8 cellular contexts compared by ENCODE assay signal in the genomic region with DNA sequence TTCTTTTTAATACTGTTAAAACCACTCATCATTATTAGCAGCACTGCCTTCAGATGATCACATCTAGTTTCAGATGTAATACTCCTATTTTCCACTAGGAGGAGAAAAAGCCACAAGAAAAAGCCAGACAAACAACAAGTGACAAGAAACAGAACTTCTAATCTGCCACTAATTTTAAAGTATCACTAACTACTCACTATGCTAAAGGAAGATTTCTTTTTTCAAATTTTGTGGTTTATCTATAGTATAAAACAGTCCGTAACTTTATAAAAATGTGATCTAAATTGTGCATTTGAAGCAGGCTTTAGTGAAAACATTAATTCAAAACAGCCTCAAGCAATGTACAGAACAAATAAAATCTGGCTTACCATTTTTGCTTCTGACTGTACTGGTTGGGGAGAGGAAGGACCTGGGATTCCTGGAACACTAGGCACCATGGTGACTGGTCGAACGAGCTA. TPM values are rescaled to one million over a fixed set of nuclear protein-coding genes. Genes with fewer than 3 reads are reported as not detected.
A peak's percentile ranks its signal among the peaks of the same experiment; 100 is the strongest.
DNase-seq lines count a peak whose midpoint lies in the region; ATAC-seq, FAIRE-seq and TF ChIP-seq lines count a peak whose summit lies in the region.

No MANE protein-coding gene starts in this region.

- TF ChIP-seq POLR2A in K562 (conservative IDR thresholded peaks at IDR 0.05) (no peak), upper lobe of left lung (IDR thresholded peaks at IDR 0.05) (no peak)

- H3K27ac ChIP-seq in K562 (ENCODE audit: extremely low read depth, low read depth, low read length) (no peak overlapping the region), kidney (ENCODE audit: low read depth in 2 of 2, low read length in 2 of 2) (no peak overlapping the region), upper lobe of left lung (no peak overlapping the region)

- TF ChIP-seq RAD21 in K562 (CRISPR knock-in tag; conservative IDR thresholded peaks at IDR 0.05 in 1 of 2, IDR thresholded peaks at IDR 0.05 in 1 of 2), result peak; percentile 46 to 77; a peak in 3 of 4 replicates

- H3K4me2 ChIP-seq in K562 (ENCODE audit: insufficient read depth, low read length), result no peak overlapping the region

- H3K9ac ChIP-seq in K562 (ENCODE audit: insufficient read depth in 1 of 2, low read depth in 2 of 2, low read length in 2 of 2) (no peak overlapping the region), kidney (ENCODE audit: low read length in 2 of 2) (no peak overlapping the region)

- no peak for TF ChIP-seq EP300 in K562 (IDR thresholded peaks at IDR 0.05; ENCODE audit: low read length)
- TF ChIP-seq EP300 in upper lobe of left lung (IDR thresholded peaks at IDR 0.05), result no peak

- H3K79me2 ChIP-seq in K562 (ENCODE audit: control insufficient read depth, insufficient read depth, low read length), result no peaks in the 10 kb centered on the region

- intact Hi-C loops in K562 (cut with micrococcal nuclease), result loop anchor here (2.0 to 5.0 kb wide), 3 partner anchors 56 to 171 kb away; a partner anchor contains a TSS
- intact Hi-C loops in kidney (cut with DNase I), result no loop called here

- H3K9me3 ChIP-seq in K562 (replicated peaks; ENCODE audit: control insufficient read depth, insufficient read depth, low read depth, low read length) (no peaks in the 10 kb centered on the region), kidney (ENCODE audit: control insufficient read depth in 1 of 2, low read length in 2 of 2) (no peaks in the 10 kb centered on the region), upper lobe of left lung (no peaks in the 10 kb centered on the region)

- no peak overlapping the region for H2AFZ ChIP-seq in K562 (ENCODE audit: low read depth, low read length)

- FAIRE-seq in K562 (lab: Jason Lieb, UNC) (peak; percentile 82), kidney (lab: Jason Lieb, UNC) (peak; percentile 97)

- TF ChIP-seq CTCF in K562 (IDR thresholded peaks at IDR 0.05 in 2 of 3, conservative IDR thresholded peaks at IDR 0.05 in 1 of 3; ENCODE audit: insufficient read depth in 2 of 3, low read depth in 1 of 3, low read length in 3 of 3), result peak; percentile 42 to 70 (median 62); a peak in 3 of 6 replicates
- peak; percentile 60 for TF ChIP-seq CTCF in kidney (IDR thresholded peaks at IDR 0.05; ENCODE audit: borderline replicate concordance, extremely low read depth, insufficient read depth)
- peak; percentile 35 to 71 (median 64) for TF ChIP-seq CTCF in upper lobe of left lung (IDR thresholded peaks at IDR 0.05)

- H3K4me3 ChIP-seq in K562 (no peak overlapping the region), kidney (ENCODE audit: low read length in 2 of 2) (no peak overlapping the region), upper lobe of left lung (no peak overlapping the region)

- DNase-seq in NCI-H510A treated with DMSO at 0.1 percent for 48 hours (lab: John Stamatoyannopoulos, UW) (peak; percentile 77), NCI-H510A (lab: John Stamatoyannopoulos, UW) (no peak), NCI-H460 (ENCODE audit: extremely low read depth, low read depth) (peak; percentile 54), K562 (ENCODE audit: extremely low read depth in 1 of 4, low spot score in 3 of 4) (peak; percentile 37 to 63 (median 56)), kidney (no peak), upper lobe of left lung (no peak)
- DNase-seq in stimulated activated CD4-positive, alpha-beta T cell treated with anti-CD3 and anti-CD28 coated beads, Interleukin-15, amount 100 ng/mL, for 24 hours, result no peak

- H3K4me1 ChIP-seq in K562 (replicated peaks in 1 of 2; ENCODE audit: control insufficient read depth in 2 of 2, insufficient read depth in 2 of 2, low read length in 2 of 2), result no peaks in the 10 kb centered on the region
- H3K4me1 ChIP-seq in kidney (ENCODE audit: control insufficient read depth in 1 of 2, insufficient read depth in 1 of 2, low read depth in 1 of 2, low read length in 2 of 2), result no peaks in the 10 kb centered on the region
- no peaks in the 10 kb centered on the region for H3K4me1 ChIP-seq in upper lobe of left lung

- POLR2A ChIA-PET in K562 (lab: Yijun Ruan, JAX), result interaction anchor here (0.6 kb wide), 1 partner anchor 52 kb away, joined by 3 read pairs; no protein-coding TSS in a partner anchor

- no peaks in the 10 kb centered on the region for H3K9me1 ChIP-seq in K562 (ENCODE audit: control insufficient read depth, insufficient read depth, low read length)

- no TSS peak for BruUV-seq in K562 (replicated peaks; lab: Mats Ljungman, UMichigan)

- CTCF ChIA-PET in K562 (lab: Yijun Ruan, JAX; ENCODE audit: low intra/inter-chr PET ratio), result interaction anchor here (0.8 kb wide), 1 partner anchor 10 kb away, joined by 4 read pairs; no protein-coding TSS in a partner anchor

- ATAC-seq in HG02642 (IDR thresholded peaks at IDR 0.05; ENCODE audit: poor library complexity, unreplicated experiment) (peak; percentile 69), K562 (peak; percentile 90), upper lobe of left lung (ENCODE audit: low FRiP score in 2 of 2) (peak in 1 of 2 donors; percentile 59)

- H3K36me3 ChIP-seq in K562 (ENCODE audit: control insufficient read depth, insufficient read depth, low read length) (peaks cover 77% of the 10 kb centered on the region), kidney (ENCODE audit: control insufficient read depth in 1 of 2, insufficient read depth in 2 of 2, low read length in 2 of 2) (peaks cover 2 to 9% of the 10 kb centered on the region in 2 donors), upper lobe of left lung (peaks cover 14 to 79% (median 15%) of the 10 kb centered on the region in 4 donors)

- H4K20me1 ChIP-seq in K562 (replicated peaks; ENCODE audit: control insufficient read depth, insufficient read depth, low read length), result no peaks in the 10 kb centered on the region; the same call in 1 of the 2 replicates

- in situ Hi-C loops in K562 (cut with MboI), result no loop called here

- H3K27me3 ChIP-seq in K562 (ENCODE audit: control insufficient read depth in 2 of 2, insufficient read depth in 2 of 2, low read length in 2 of 2), result no peaks in the 10 kb centered on the region
- no peaks in the 10 kb centered on the region for H3K27me3 ChIP-seq in upper lobe of left lung

- WGBS in K562 (ENCODE audit: insufficient coverage, low coverage, missing lambda C conversion rate), result 62% methylated on average over 3 of the region's 3 CpGs
- WGBS in upper lobe of left lung, 2 donors, result 90 to 94% methylated on average over 3 of the region's 3 CpGs

TF ChIP-seq in K562, 482 proteins besides CTCF, POLR2A, EP300 and RAD21 (continues in another document):
- TF ChIP-seq, protein P1, sequence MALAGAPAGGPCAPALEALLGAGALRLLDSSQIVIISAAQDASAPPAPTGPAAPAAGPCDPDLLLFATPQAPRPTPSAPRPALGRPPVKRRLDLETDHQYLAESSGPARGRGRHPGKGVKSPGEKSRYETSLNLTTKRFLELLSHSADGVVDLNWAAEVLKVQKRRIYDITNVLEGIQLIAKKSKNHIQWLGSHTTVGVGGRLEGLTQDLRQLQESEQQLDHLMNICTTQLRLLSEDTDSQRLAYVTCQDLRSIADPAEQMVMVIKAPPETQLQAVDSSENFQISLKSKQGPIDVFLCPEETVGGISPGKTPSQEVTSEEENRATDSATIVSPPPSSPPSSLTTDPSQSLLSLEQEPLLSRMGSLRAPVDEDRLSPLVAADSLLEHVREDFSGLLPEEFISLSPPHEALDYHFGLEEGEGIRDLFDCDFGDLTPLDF (CRISPR knock-in tag; IDR thresholded peaks at IDR 0.05), result no peak
- TF ChIP-seq, protein P2, sequence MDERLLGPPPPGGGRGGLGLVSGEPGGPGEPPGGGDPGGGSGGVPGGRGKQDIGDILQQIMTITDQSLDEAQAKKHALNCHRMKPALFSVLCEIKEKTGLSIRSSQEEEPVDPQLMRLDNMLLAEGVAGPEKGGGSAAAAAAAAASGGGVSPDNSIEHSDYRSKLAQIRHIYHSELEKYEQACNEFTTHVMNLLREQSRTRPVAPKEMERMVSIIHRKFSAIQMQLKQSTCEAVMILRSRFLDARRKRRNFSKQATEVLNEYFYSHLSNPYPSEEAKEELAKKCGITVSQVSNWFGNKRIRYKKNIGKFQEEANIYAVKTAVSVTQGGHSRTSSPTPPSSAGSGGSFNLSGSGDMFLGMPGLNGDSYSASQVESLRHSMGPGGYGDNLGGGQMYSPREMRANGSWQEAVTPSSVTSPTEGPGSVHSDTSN (CRISPR knock-in tag; IDR thresholded peaks at IDR 0.05; ENCODE audit: low read depth), result no peak
- TF ChIP-seq, protein P2 (tag; conservative IDR thresholded peaks at IDR 0.05; ENCODE audit: low read depth), result 0 out of 2 replicates have a peak, but pooled peaks have one; percentile 2
- no peak for TF ChIP-seq IRF2 (CRISPR knock-in tag; IDR thresholded peaks at IDR 0.05)

RNA-seq across cellular contexts. Expression of a gene that starts 56.8 kb away (rescaled TPM):
- 39.3 and 42.5 TPM in 2 replicates for total RNA-seq in NCI-H460 (2014; rRNA removed; shearing (Covaris generic))
- polyA plus RNA-seq in NCI-H460 (2014; cell fraction: nucleus; rRNA removed), result 29.7 and 41.4 TPM in 2 replicates
- total RNA-seq in K562 (2011; cell fraction: chromatin; rRNA removed; ENCODE audit: low replicate concordance), result 149 and 280 TPM in 2 replicates
- total RNA-seq in K562 (2011; cell fraction: nucleolus; rRNA removed), result 69.7 and 96.6 TPM in 2 replicates
- 106 and 153 TPM in 2 replicates for total RNA-seq in K562 (2011; cell fraction: nucleoplasm; rRNA removed)
- total RNA-seq in K562 (2014; rRNA removed) (26.2 and 28.0 TPM in 2 replicates), K562 (2014; rRNA removed; fragmentation: Illumina TruSeq; extraction: Trizol) (60.5 and 65.4 TPM in 2 replicates), K562 (2015; rRNA removed; fragmentation: Illumina TruSeq; extraction: Trizol) (65.6 and 71.6 TPM in 2 replicates), K562 (2021) (45.9 and 52.9 TPM in 2 replicates), kidney (55.6 TPM), upper lobe of left lung (10 to 100 TPM; 16.6 to 63.4 (median 35.6) TPM)
- polyA plus RNA-seq in K562 (2011; rRNA removed) (111 and 113 TPM in 2 replicates), K562 (2014; fragmentation: Illumina TruSeq; extraction: Trizol) (47.0 and 59.0 TPM in 2 replicates), K562 (2014; fragmentation: Nextera tagmentation; extraction: Ambion mirVana) (10 to 100 TPM; 24.2 to 33.3 TPM), K562 (2014; rRNA removed) (30.6 and 32.2 TPM in 2 replicates), kidney (ENCODE audit: insufficient read depth, low read depth, low replicate concordance) (14.1 TPM)
- 63.7 and 80.3 TPM in 2 replicates for polyA plus RNA-seq in K562 (2011; cell fraction: cytosol; rRNA removed)
- 91.0 and 105 TPM in 2 replicates for polyA plus RNA-seq in K562 (2011; cell fraction: nucleus; rRNA removed)
- polyA plus RNA-seq in K562 (2012), result 29.7 and 32.5 TPM in 2 replicates
- polyA minus RNA-seq in K562 (2011; rRNA and poly(A)+ RNA removed), result 191 and 199 TPM in 2 replicates
- polyA minus RNA-seq in K562 (2011; cell fraction: cytosol; rRNA and poly(A)+ RNA removed), result 56.7 and 60.6 TPM in 2 replicates
- 115 and 192 TPM in 2 replicates for polyA minus RNA-seq in K562 (2011; cell fraction: nucleus; rRNA and poly(A)+ RNA removed)

Comparison
In these comparisons a context has a peak if more than half of its experiments do, and no peak if none do; other contexts are left out.
1. DNase-seq: peak in NCI-H510A treated with DMSO at 0.1 percent for 48 hours (single experiment), NCI-H460 (single experiment) and K562 (4 of 4); none in NCI-H510A (single experiment), kidney (single experiment), upper lobe of left lung (0 of 2) and stimulated activated CD4-positive, alpha-beta T cell treated with anti-CD3 and anti-CD28 coated beads, Interleukin-15, amount 100 ng/mL, for 24 hours (single experiment).
2. Peak in every context shown above with its lines, with median percentiles within 50 percentile points of each other: CTCF ChIP-seq.